1 cellular context compared by ENCODE assay signal in genomic region chr2:46029332-46029811, GRCh38.
TF ChIP-seq lines count a peak whose summit lies in the region.

No MANE protein-coding gene starts in this region.

TF ChIP-seq in GM23338, 12 proteins besides CTCF, POLR2A, EP300 and RAD21 (continued from another document):
- TF ChIP-seq ZNF462 (CRISPR knock-in tag; IDR thresholded peaks at IDR 0.05) (no peak), POLR2AphosphoS5 (IDR thresholded peaks at IDR 0.05; ENCODE audit: low read depth) (no peak), ETS1 (IDR thresholded peaks at IDR 0.05) (no peak)
TF ChIP-seq in GM23338: peak in this region for 0.
